Comparison of ENCODE assay signal across 22 cellular contexts in genomic region chr10:118960166-118961090, GRCh38.
A peak's percentile ranks its signal among the peaks of the same experiment; 100 is the strongest.
DNase-seq lines count a peak whose midpoint lies in the region; ATAC-seq and TF ChIP-seq lines count a peak whose summit lies in the region.
"Had no signal": no experiment of that assay in that cellular context is flagged by ENCODE, and none has a peak within 500 bp of the region (broad histone marks: within the 10 kb centered on the region; RNA-seq: fewer than 3 reads in every experiment).

No MANE protein-coding gene starts in this region.

- DNase-seq in GM23248 (peak; percentile 26), RWPE2 (ENCODE audit: low spot score) (no peak), fibroblast of mammary gland (ENCODE audit: low read depth) (peak; percentile 24), sciatic nerve (ENCODE audit: low spot score) (peak; percentile 70), GM10266 (ENCODE audit: extremely low spot score) (no peak), C1 segment of cervical spinal cord (lab: John Stamatoyannopoulos, UW) (no peak), ascending aorta (ENCODE audit: low spot score in 2 of 2) (no peak)
- DNase-seq in stimulated activated naive CD8-positive, alpha-beta T cell treated with anti-CD3 and anti-CD28 coated beads, Interleukin-15, amount 100 ng/mL, for 72 hours = no peak
- DNase-seq: activated CD4-positive, alpha-beta T cell treated with anti-CD3 and anti-CD28 coated beads, Interleukin-2, amount 10 ng/mL, durations not matched to agents 24 days and 14 days; activated naive CD8-positive, alpha-beta T cell treated with anti-CD3 and anti-CD28 coated beads, Interleukin-2, amount 50 U/mL, for 24 hours; activated T-cell treated with anti-CD3 and anti-CD28 coated beads, Interleukin-2, amount 50 U/mL, for 4 hours; DMS 273 treated with DMSO at 0.1 percent for 48 hours; HCEC 1CT; KG1; NCI-H187; NCI-H748 treated with DMSO at 0.1 percent for 48 hours; SHP77; substantia nigra had no signal

- H3K4me2 ChIP-seq in GM23248 (ENCODE audit: unreplicated experiment) = no peak overlapping the region
- H3K4me2 ChIP-seq: smooth muscle cell had no signal

- no peak for TF ChIP-seq CTCF in RWPE2 (IDR thresholded peaks at IDR 0.05; ENCODE audit: poor library complexity, severe bottlenecking)
- no peak for TF ChIP-seq CTCF in fibroblast of mammary gland (conservative IDR thresholded peaks at IDR 0.05; ENCODE audit: control insufficient read depth, insufficient read depth, low read depth, low read length)
- no peak for TF ChIP-seq CTCF in GM10266 (IDR thresholded peaks at IDR 0.05; ENCODE audit: control insufficient read depth, insufficient read depth, low read depth, missing control alignments)
- TF ChIP-seq CTCF in ascending aorta (IDR thresholded peaks at IDR 0.05) = no peak

- H3K4me1 ChIP-seq in GM23248 (ENCODE audit: insufficient read depth) = peaks cover 16% of the 10 kb centered on the region
- peaks cover 24% of the 10 kb centered on the region for H3K4me1 ChIP-seq in RWPE2 (ENCODE audit: insufficient read depth, poor library complexity, severe bottlenecking)
- peaks cover 7 to 20% of the 10 kb centered on the region in 2 donors for H3K4me1 ChIP-seq in ascending aorta

- no peak overlapping the region for H3K27ac ChIP-seq in GM23248
- peak overlapping the region; percentile 65 for H3K27ac ChIP-seq in RWPE2 (ENCODE audit: poor library complexity, severe bottlenecking)
- no peak overlapping the region for H3K27ac ChIP-seq in ascending aorta
- H3K27ac ChIP-seq: neutrophil had no signal

- H3K79me2 ChIP-seq in GM23248 (ENCODE audit: insufficient read depth) = no peaks in the 10 kb centered on the region

- H3K4me3 Mint-ChIP-seq in stimulated activated naive CD8-positive, alpha-beta T cell treated with anti-CD3 and anti-CD28 coated beads, Interleukin-15, amount 100 ng/mL, for 72 hours = no peak overlapping the region
- H3K4me3 Mint-ChIP-seq: activated CD4-positive, alpha-beta T cell treated with anti-CD3 and anti-CD28 coated beads, Interleukin-2, amount 10 ng/mL, durations not matched to agents 24 days and 14 days; activated naive CD8-positive, alpha-beta T cell treated with anti-CD3 and anti-CD28 coated beads, Interleukin-2, amount 50 U/mL, for 24 hours; activated T-cell treated with anti-CD3 and anti-CD28 coated beads, Interleukin-2, amount 50 U/mL, for 4 hours; memory B cell; T-helper 2 cell treated with Interferon-gamma antibody and Interleukin-4, amounts not matched to agents 5 μg/mL and 100 μg/mL, for 36 hours had no signal

- H3K4me1 Mint-ChIP-seq in stimulated activated naive CD8-positive, alpha-beta T cell treated with anti-CD3 and anti-CD28 coated beads, Interleukin-15, amount 100 ng/mL, for 72 hours = peaks cover 7% of the 10 kb centered on the region
- H3K4me1 Mint-ChIP-seq: activated naive CD8-positive, alpha-beta T cell treated with anti-CD3 and anti-CD28 coated beads, Interleukin-2, amount 50 U/mL, for 24 hours; memory B cell had no signal

- H3F3A ChIP-seq in GM23248 (ENCODE audit: insufficient read depth) = no peaks in the 10 kb centered on the region

- H3K27ac Mint-ChIP-seq in stimulated activated naive CD8-positive, alpha-beta T cell treated with anti-CD3 and anti-CD28 coated beads, Interleukin-15, amount 100 ng/mL, for 72 hours = no peak overlapping the region
- H3K27ac Mint-ChIP-seq: activated CD4-positive, alpha-beta T cell treated with anti-CD3 and anti-CD28 coated beads, Interleukin-2, amount 10 ng/mL, durations not matched to agents 24 days and 14 days; activated naive CD8-positive, alpha-beta T cell treated with anti-CD3 and anti-CD28 coated beads, Interleukin-2, amount 50 U/mL, for 24 hours; memory B cell; T-helper 2 cell treated with Interferon-gamma antibody and Interleukin-4, amounts not matched to agents 5 μg/mL and 100 μg/mL, for 36 hours had no signal

- intact Hi-C loops in sciatic nerve (cut with DNase I) (no loop called here), ascending aorta (cut with DNase I) (no loop called here)

- in situ Hi-C loops in GM23248 (cut with MboI) = no loop called here

- peak; percentile 78 for ATAC-seq in RWPE2 (ENCODE audit: low read depth)
- peak; percentile 80 for ATAC-seq in sciatic nerve
- no peak for ATAC-seq in stimulated activated naive CD8-positive, alpha-beta T cell treated with anti-CD3 and anti-CD28 coated beads, Interleukin-15, amount 100 ng/mL, for 72 hours
- ATAC-seq: activated naive CD8-positive, alpha-beta T cell treated with anti-CD3 and anti-CD28 coated beads, Interleukin-2, amount 50 U/mL, for 24 hours; activated T-cell treated with anti-CD3 and anti-CD28 coated beads, Interleukin-2, amount 50 U/mL, for 4 hours had no signal

- peaks cover 0 to 7% of the 10 kb centered on the region in 2 donors for H3K9me3 Mint-ChIP-seq in stimulated activated naive CD8-positive, alpha-beta T cell treated with anti-CD3 and anti-CD28 coated beads, Interleukin-15, amount 100 ng/mL, for 72 hours
- H3K9me3 Mint-ChIP-seq: activated CD4-positive, alpha-beta T cell treated with anti-CD3 and anti-CD28 coated beads, Interleukin-2, amount 10 ng/mL, durations not matched to agents 24 days and 14 days; activated naive CD8-positive, alpha-beta T cell treated with anti-CD3 and anti-CD28 coated beads, Interleukin-2, amount 50 U/mL, for 24 hours; activated T-cell treated with anti-CD3 and anti-CD28 coated beads, Interleukin-2, amount 50 U/mL, for 4 hours; memory B cell; T-helper 2 cell treated with Interferon-gamma antibody and Interleukin-4, amounts not matched to agents 5 μg/mL and 100 μg/mL, for 36 hours had no signal

- no peak overlapping the region for H3K9ac ChIP-seq in GM23248

- 60 to 65% methylated on average over 17 of the region's 17 CpGs for WGBS in GM23248 (ENCODE audit: low coverage in 1 of 2, low lambda C conversion rate in 2 of 2, missing lambda C conversion rate in 2 of 2), 2 experiments

- no peaks in the 10 kb centered on the region for H4K20me1 ChIP-seq in GM23248 (ENCODE audit: insufficient read depth)

- H3K9me2 ChIP-seq in GM23248 (ENCODE audit: insufficient read depth) = no peaks in the 10 kb centered on the region

- H2AFZ ChIP-seq in GM23248 = no peak overlapping the region

- H3K4me3 ChIP-seq in GM23248 (no peak overlapping the region), RWPE2 (ENCODE audit: severe bottlenecking) (no peak overlapping the region), fibroblast of mammary gland (ENCODE audit: control insufficient read depth, low read depth, low read length) (no peak overlapping the region), ascending aorta (no peak overlapping the region)
- H3K4me3 ChIP-seq: smooth muscle cell had no signal

- no peaks in the 10 kb centered on the region for H3K27me3 ChIP-seq in GM23248 (replicated peaks; ENCODE audit: insufficient read depth)
- H3K27me3 ChIP-seq in RWPE2 (ENCODE audit: insufficient read depth, poor library complexity, severe bottlenecking) = no peaks in the 10 kb centered on the region
- H3K27me3 ChIP-seq in ascending aorta = no peaks in the 10 kb centered on the region
- H3K27me3 ChIP-seq: neutrophil had no signal

- H3K9me3 ChIP-seq in GM23248 (ENCODE audit: low read depth) = no peaks in the 10 kb centered on the region
- H3K9me3 ChIP-seq in RWPE2 (ENCODE audit: severe bottlenecking) = no peaks in the 10 kb centered on the region
- H3K9me3 ChIP-seq in ascending aorta = no peaks in the 10 kb centered on the region
- H3K9me3 ChIP-seq: neutrophil had no signal

- H3K36me3 ChIP-seq in GM23248 (ENCODE audit: low read depth) (no peaks in the 10 kb centered on the region), RWPE2 (ENCODE audit: low read depth) (no peaks in the 10 kb centered on the region), ascending aorta (no peaks in the 10 kb centered on the region)
- H3K36me3 ChIP-seq: neutrophil had no signal

- peaks cover 25% of the 10 kb centered on the region for H3K27me3 Mint-ChIP-seq in stimulated activated naive CD8-positive, alpha-beta T cell treated with anti-CD3 and anti-CD28 coated beads, Interleukin-15, amount 100 ng/mL, for 72 hours
- H3K27me3 Mint-ChIP-seq: activated CD4-positive, alpha-beta T cell treated with anti-CD3 and anti-CD28 coated beads, Interleukin-2, amount 10 ng/mL, durations not matched to agents 24 days and 14 days; activated naive CD8-positive, alpha-beta T cell treated with anti-CD3 and anti-CD28 coated beads, Interleukin-2, amount 50 U/mL, for 24 hours had no signal

Comparison
In these comparisons a context has a peak if more than half of its experiments do, and no peak if none do; other contexts are left out.
1. DNase-seq: peak in GM23248 (single experiment), fibroblast of mammary gland (single experiment) and sciatic nerve (single experiment); none in RWPE2 (single experiment), GM10266 (single experiment), C1 segment of cervical spinal cord (0 of 14), ascending aorta (0 of 2) and stimulated activated naive CD8-positive, alpha-beta T cell treated with anti-CD3 and anti-CD28 coated beads, Interleukin-15, amount 100 ng/mL, for 72 hours (0 of 2).